Comparison of ENCODE assay signal across 19 cellular contexts in genomic region chr4:59936566-59936965, GRCh38.
"Had no signal": no experiment of that assay in that cellular context is flagged by ENCODE, and none has a peak within 500 bp of the region (broad histone marks: within the 10 kb centered on the region; RNA-seq: fewer than 3 reads in every experiment).

No MANE protein-coding gene starts in this region.

- H3K27me3 ChIP-seq: adrenal gland, colonic mucosa, foreskin keratinocyte, suprapubic skin had no signal

- H3K4me3 ChIP-seq: adrenal gland, colonic mucosa, lung, suprapubic skin had no signal

- H3K4me1 ChIP-seq: adrenal gland, colonic mucosa, foreskin keratinocyte, parathyroid adenoma, suprapubic skin had no signal

- FAIRE-seq: endothelial cell of umbilical vein had no signal

- DNase-seq: activated CD4-positive, alpha-beta T cell treated with anti-CD3 and anti-CD28 coated beads, Interleukin-2, amount 50 U/mL, for 1 hour; activated naive CD4-positive, alpha-beta T cell treated with anti-CD3 and anti-CD28 coated beads, Interleukin-2, amount 50 U/mL, for 16 hours; activated T-cell treated with anti-CD3 and anti-CD28 coated beads for 4 hours; adrenal gland; caudate nucleus; colonic mucosa; foreskin keratinocyte; immature natural killer cell; left cardiac atrium; midbrain; naive B cell; stimulated activated CD4-positive, alpha-beta T cell treated with anti-CD3 and anti-CD28 coated beads, Interleukin-4, amount 100 ng/mL, for 1 hour; stimulated activated CD8-positive, alpha-beta memory T cell treated with anti-CD3 and anti-CD28 coated beads, Interleukin-4, amount 100 ng/mL, for 48 hours; stimulated activated naive CD8-positive, alpha-beta T cell treated with anti-CD3 and anti-CD28 coated beads, Interleukin-15, Interleukin-2, amounts not matched to agents 100 U/mL and 50 U/mL, for 24 hours had no signal

- H3K9me3 ChIP-seq: adrenal gland, colonic mucosa, suprapubic skin had no signal

- ATAC-seq: foreskin keratinocyte; left cardiac atrium; stimulated activated naive CD8-positive, alpha-beta T cell treated with anti-CD3 and anti-CD28 coated beads, Interleukin-15, Interleukin-2, amounts not matched to agents 100 U/mL and 50 U/mL, for 24 hours; WTC11 had no signal

- H3K27ac ChIP-seq: adrenal gland, colonic mucosa, foreskin keratinocyte, parathyroid adenoma, suprapubic skin had no signal

- H3K36me3 ChIP-seq: adrenal gland, colonic mucosa, suprapubic skin had no signal
